Comparison of ENCODE assay signal across 15 cellular contexts in genomic region chr20:61570796-61571195, GRCh38.
DNase-seq lines count a peak whose midpoint lies in the region; ATAC-seq lines count a peak whose summit lies in the region.
"Had no signal": no experiment of that assay in that cellular context is flagged by ENCODE, and none has a peak within 500 bp of the region (broad histone marks: within the 10 kb centered on the region; RNA-seq: fewer than 3 reads in every experiment).

No MANE protein-coding gene starts in this region.

- H3K27me3 ChIP-seq in neuronal stem cell (ENCODE audit: control insufficient read depth in 3 of 3, insufficient read depth in 3 of 3, low read depth in 1 of 3, low read length in 3 of 3): no peaks in the 10 kb centered on the region
- H3K27me3 ChIP-seq: BLaER1 had no signal

- no peak overlapping the region for H3K23ac ChIP-seq in neuronal stem cell (ENCODE audit: low read depth, low read length, poor library complexity)

- no peak overlapping the region for H3K14ac ChIP-seq in neuronal stem cell (ENCODE audit: low read length)

- H3K4me1 ChIP-seq in neuronal stem cell (ENCODE audit: control insufficient read depth in 2 of 2, insufficient read depth in 1 of 2, low read depth in 1 of 2, low read length in 2 of 2): peaks cover 19 to 26% of the 10 kb centered on the region in 2 donors
- H3K4me1 ChIP-seq: HAP-1 had no signal

- no peak overlapping the region for H4K91ac ChIP-seq in neuronal stem cell (ENCODE audit: low read depth, low read length, poor library complexity)

- H3K4me2 ChIP-seq in neuronal stem cell (ENCODE audit: insufficient read depth, low read length, poor library complexity, severe bottlenecking): no peak overlapping the region

- no peak overlapping the region for H2BK12ac ChIP-seq in neuronal stem cell (ENCODE audit: low read length)

- peak overlapping the region; percentile 34 for H2BK15ac ChIP-seq in neuronal stem cell (ENCODE audit: low read length)

- no peak overlapping the region for H3K4me3 ChIP-seq in neuronal stem cell (ENCODE audit: low read length in 2 of 2)
- H3K4me3 ChIP-seq: BLaER1, HAP-1 had no signal

- intact Hi-C loops in head of caudate nucleus (cut with DNase I): no loop called here

- H3K9me3 ChIP-seq in neuronal stem cell (replicated peaks in 1 of 2; ENCODE audit: control insufficient read depth in 2 of 2, insufficient read depth in 1 of 2, low read depth in 1 of 2, low read length in 2 of 2): no peaks in the 10 kb centered on the region
- H3K9me3 ChIP-seq: BLaER1, HAP-1 had no signal

- no peak overlapping the region for H3K9ac ChIP-seq in neuronal stem cell (ENCODE audit: low read depth, low read length, poor library complexity)
- H3K9ac ChIP-seq: BLaER1 had no signal

- DNase-seq in NCI-H2227 (lab: John Stamatoyannopoulos, UW; ENCODE audit: unreplicated experiment) (peak; percentile 19), NCI-H2227 treated with DMSO at 0.1 percent for 48 hours (lab: John Stamatoyannopoulos, UW) (no peak), head of caudate nucleus (peak in 35 of 42 donors; percentile 9 to 77 (median 42)), neuronal stem cell (ENCODE audit: low spot score) (no peak), NCI-H146 treated with DMSO at 0.1 percent for 48 hours (lab: John Stamatoyannopoulos, UW; ENCODE audit: unreplicated experiment) (no peak), 8988T (no peak), NCI-H1105 (lab: John Stamatoyannopoulos, UW) (no peak)
- DNase-seq: CD4-positive, alpha-beta memory T cell; DMS153; DND-41; EL had no signal

- no peaks in the 10 kb centered on the region for H3K36me3 ChIP-seq in neuronal stem cell (replicated peaks in 1 of 2; ENCODE audit: control insufficient read depth in 2 of 2, insufficient read depth in 2 of 2, low read length in 2 of 2)
- H3K36me3 ChIP-seq: BLaER1, HAP-1 had no signal

- peak overlapping the region; percentile 48 for H2BK5ac ChIP-seq in neuronal stem cell (ENCODE audit: low read length)

- no peak overlapping the region for H4K8ac ChIP-seq in neuronal stem cell (ENCODE audit: low read depth, low read length)

- peak overlapping the region; percentile 95 for H2AK5ac ChIP-seq in neuronal stem cell (ENCODE audit: low read depth, low read length)

- no peak overlapping the region for H3K4ac ChIP-seq in neuronal stem cell (ENCODE audit: low read length)

- H2BK120ac ChIP-seq in neuronal stem cell (ENCODE audit: low read depth, low read length): no peak overlapping the region

- WGBS in neuronal stem cell (ENCODE audit: extremely low coverage in 2 of 2, insufficient read length in 2 of 2, insufficient replicate concordance in 1 of 2), 2 donors: no CpG with 5 or more reads among the region's 11 CpGs

- H3K27ac ChIP-seq in neuronal stem cell (replicated peaks; ENCODE audit: low read length): no peak overlapping the region
- H3K27ac ChIP-seq: 22Rv1, BLaER1 had no signal

- H3K18ac ChIP-seq in neuronal stem cell (ENCODE audit: low read length): no peak overlapping the region

- no peak overlapping the region for H2AFZ ChIP-seq in neuronal stem cell (ENCODE audit: low read length)

- no peak for ATAC-seq in HG03439 (IDR thresholded peaks at IDR 0.05; ENCODE audit: unreplicated experiment)

- no peaks in the 10 kb centered on the region for H3K79me1 ChIP-seq in neuronal stem cell (ENCODE audit: low read depth, low read length)

Comparison
In these comparisons a context has a peak if more than half of its experiments do, and no peak if none do; other contexts are left out.
1. DNase-seq: peak in NCI-H2227 (single experiment) and head of caudate nucleus (35 of 42); none in NCI-H2227 treated with DMSO at 0.1 percent for 48 hours (single experiment), neuronal stem cell (single experiment), NCI-H146 treated with DMSO at 0.1 percent for 48 hours (single experiment), 8988T (single experiment) and NCI-H1105 (single experiment).